ENCODE assay signal across 1 cellular context in genomic region chr18:35862115-35862640, GRCh38.
TF ChIP-seq lines count a peak whose summit lies in the region.

No MANE protein-coding gene starts in this region.

TF ChIP-seq in H1, 55 proteins besides CTCF, POLR2A, EP300 and RAD21 (continued from another document):
- TF ChIP-seq CHD7 (IDR thresholded peaks at IDR 0.05; ENCODE audit: insufficient replicate concordance, low read length) (no peak), EGR1 (IDR thresholded peaks at IDR 0.05; ENCODE audit: borderline replicate concordance, low read depth, low read length) (no peak), YY1 (IDR thresholded peaks at IDR 0.05; ENCODE audit: low read depth, low read length) (no peak), E2F6 (IDR thresholded peaks at IDR 0.05) (no peak), RFX5 (IDR thresholded peaks at IDR 0.05; ENCODE audit: borderline replicate concordance, low read depth, low read length) (no peak)
